Comparison of ENCODE assay signal across 23 cellular contexts in genomic region chr17:8468109-8468508, GRCh38. TPM values are rescaled to one million over a fixed set of nuclear protein-coding genes. Genes with fewer than 3 reads are reported as not detected.
A peak's percentile ranks its signal among the peaks of the same experiment; 100 is the strongest.
DNase-seq lines count a peak whose midpoint lies in the region; ATAC-seq and TF ChIP-seq lines count a peak whose summit lies in the region.
"Had no signal": no experiment of that assay in that cellular context is flagged by ENCODE, and none has a peak within 500 bp of the region (broad histone marks: within the 10 kb centered on the region; RNA-seq: fewer than 3 reads in every experiment).

No MANE protein-coding gene starts in this region.

- no peak for ATAC-seq in thoracic aorta (ENCODE audit: insufficient number of reproducible peaks, low FRiP score, low read depth)
- ATAC-seq: activated CD8-positive, alpha-beta T cell treated with anti-CD3 and anti-CD28 coated beads for 36 hours; activated naive CD4-positive, alpha-beta T cell treated with anti-CD3 and anti-CD28 coated beads, Interleukin-2, amount 50 U/mL, for 72 hours; natural killer cell treated with Interleukin-12 subunit alpha and Interleukin-12 subunit beta and Interleukin-15 and Interleukin-18, amount 100 ng/mL, for 72 hours; PC-3; stimulated activated naive CD8-positive, alpha-beta T cell treated with anti-CD3 and anti-CD28 coated beads, Interleukin-15, amount 100 ng/mL, for 72 hours had no signal

- DNase-seq in PC-9 (no peak), cerebellar cortex (ENCODE audit: low spot score) (peak; percentile 39), medulla oblongata (ENCODE audit: extremely low spot score) (peak; percentile 28), thoracic aorta (ENCODE audit: low spot score) (no peak), NCI-H510A treated with DMSO at 0.1 percent for 48 hours (lab: John Stamatoyannopoulos, UW) (no peak)
- no peak for DNase-seq in NK-92 treated with Interleukin-12 subunit alpha and Interleukin-12 subunit beta, amount 100 ng/mL, for 24 hours (lab: John Stamatoyannopoulos, UW)
- DNase-seq in stimulated activated CD4-positive, alpha-beta T cell treated with anti-CD3 and anti-CD28 coated beads, Interleukin-2, amount 100 ng/mL, for 48 hours, result no peak
- DNase-seq: activated CD4-positive, alpha-beta T cell treated with anti-CD3 and anti-CD28 coated beads for 1 hour; activated CD8-positive, alpha-beta T cell treated with anti-CD3 and anti-CD28 coated beads for 36 hours; DMS53; MM.1S; NCI-H1417 treated with DMSO at 0.1 percent for 48 hours; NCI-H2081; NCI-H2227 treated with DMSO at 0.1 percent for 48 hours; NCI-H526 treated with DMSO at 0.1 percent for 48 hours; PC-3; SHP77; stimulated activated CD4-positive, alpha-beta T cell treated with anti-CD3 and anti-CD28 coated beads, Interleukin-1b, Interleukin-23, amount 100 ng/mL, for 48 hours; stimulated activated naive CD8-positive, alpha-beta T cell treated with anti-CD3 and anti-CD28 coated beads, Interleukin-15, amount 100 ng/mL, for 72 hours had no signal

- H3K4me2 ChIP-seq in PC-9, result no peak overlapping the region

- H3K27me3 ChIP-seq in PC-9 (ENCODE audit: insufficient read depth, low read depth) (no peaks in the 10 kb centered on the region), thoracic aorta (replicated peaks; ENCODE audit: insufficient read depth) (no peaks in the 10 kb centered on the region)
- H3K27me3 ChIP-seq: breast epithelium had no signal

- H4K20me1 ChIP-seq in PC-9 (ENCODE audit: insufficient read depth), result no peaks in the 10 kb centered on the region

- no peaks in the 10 kb centered on the region for H3K79me2 ChIP-seq in PC-9 (ENCODE audit: low read depth)

- H2AFZ ChIP-seq in PC-9, result no peak overlapping the region

- no peak for TF ChIP-seq CTCF in PC-9 (conservative IDR thresholded peaks at IDR 0.05)
- TF ChIP-seq CTCF in thoracic aorta (IDR thresholded peaks at IDR 0.05), result no peak

- H3K36me3 ChIP-seq in PC-9 (ENCODE audit: low read depth), result no peaks in the 10 kb centered on the region
- no peaks in the 10 kb centered on the region for H3K36me3 ChIP-seq in thoracic aorta
- H3K36me3 ChIP-seq: breast epithelium had no signal

- no peaks in the 10 kb centered on the region for H3F3A ChIP-seq in PC-9 (ENCODE audit: insufficient read depth, low read depth)

- no peaks in the 10 kb centered on the region for H3K9me2 ChIP-seq in PC-9 (ENCODE audit: insufficient read depth)

- H3K4me3 ChIP-seq in PC-9, result no peak overlapping the region
- no peak overlapping the region for H3K4me3 ChIP-seq in thoracic aorta
- H3K4me3 ChIP-seq: breast epithelium, lung had no signal

- no peaks in the 10 kb centered on the region for H3K4me1 ChIP-seq in PC-9 (replicated peaks; ENCODE audit: insufficient read depth)
- H3K4me1 ChIP-seq in thoracic aorta (ENCODE audit: control insufficient read depth in 1 of 2, low read depth in 2 of 2), result peaks cover 50 to 99% of the 10 kb centered on the region in 2 donors

- intact Hi-C loops in PC-9 (cut with micrococcal nuclease; ENCODE audit: unreplicated experiment), result no loop called here

- H3K9me3 ChIP-seq in PC-9 (ENCODE audit: insufficient read depth, low read depth) (no peaks in the 10 kb centered on the region), thoracic aorta (no peaks in the 10 kb centered on the region)
- H3K9me3 ChIP-seq: breast epithelium had no signal

- POLR2A ChIA-PET in PC-9 (lab: Charles Lee; ENCODE audit: unreplicated experiment), result no interaction called here

- BruUV-seq in PC-9 (replicated peaks; lab: Mats Ljungman, UMichigan), result TSS peak; percentile 6

- H3K27ac ChIP-seq in PC-9 (no peak overlapping the region), thoracic aorta (peak overlapping the region; percentile 50 to 73)
- H3K27ac ChIP-seq: breast epithelium had no signal

- CTCF ChIA-PET in PC-9 (lab: Charles Lee), result no interaction called here

RNA-seq across cellular contexts. Expression of gene NDEL1, which starts 32.4 kb away (rescaled TPM):
- total RNA-seq in PC-9 (2021), result 60.8 and 78.4 TPM in 2 replicates
- total RNA-seq in thoracic aorta, result 100 to 1,000 TPM; 110 to 113 TPM

Comparison
In these comparisons a context has a peak if more than half of its experiments do, and no peak if none do; other contexts are left out.
1. DNase-seq: peak in cerebellar cortex (single experiment) and medulla oblongata (single experiment); none in PC-9 (0 of 2), thoracic aorta (single experiment), NK-92 treated with Interleukin-12 subunit alpha and Interleukin-12 subunit beta, amount 100 ng/mL, for 24 hours (single experiment), NCI-H510A treated with DMSO at 0.1 percent for 48 hours (single experiment) and stimulated activated CD4-positive, alpha-beta T cell treated with anti-CD3 and anti-CD28 coated beads, Interleukin-2, amount 100 ng/mL, for 48 hours (0 of 2).